Comparison of ENCODE assay signal across 1 cellular context in the genomic region with DNA sequence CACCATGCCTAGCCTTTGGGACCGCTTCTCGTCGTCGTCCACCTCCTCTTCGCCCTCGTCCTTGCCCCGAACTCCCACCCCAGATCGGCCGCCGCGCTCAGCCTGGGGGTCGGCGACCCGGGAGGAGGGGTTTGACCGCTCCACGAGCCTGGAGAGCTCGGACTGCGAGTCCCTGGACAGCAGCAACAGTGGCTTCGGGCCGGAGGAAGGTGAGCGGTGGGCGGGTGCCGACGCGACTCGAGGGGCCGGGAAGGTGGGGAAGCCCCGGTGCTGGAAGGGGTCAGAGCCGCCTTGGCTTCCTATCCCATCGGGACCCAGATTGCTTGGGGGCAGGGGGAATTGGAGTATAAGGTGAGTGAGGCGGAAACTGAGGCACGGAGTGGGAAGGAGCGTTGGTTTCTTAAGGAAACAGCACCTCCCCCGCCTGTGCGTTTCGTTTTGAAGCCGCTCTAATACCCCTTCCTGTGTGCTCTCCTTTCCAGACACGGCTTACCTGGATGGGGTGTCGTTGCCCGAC.
TF ChIP-seq lines count a peak whose summit lies in the region.

No MANE protein-coding gene starts in this region.

TF ChIP-seq in GM23338, 12 proteins besides CTCF, POLR2A, EP300 and RAD21:
- TF ChIP-seq POLR2AphosphoS5 (IDR thresholded peaks at IDR 0.05; ENCODE audit: low read depth) (no peak), EZH2phosphoT487 (IDR thresholded peaks at IDR 0.05; ENCODE audit: unreplicated experiment) (no peak), ETS1 (IDR thresholded peaks at IDR 0.05) (no peak), ZNF462 (CRISPR knock-in tag; IDR thresholded peaks at IDR 0.05) (no peak), JUNB (IDR thresholded peaks at IDR 0.05; ENCODE audit: unreplicated experiment) (no peak), CREB1 (CRISPR knock-in tag; IDR thresholded peaks at IDR 0.05; ENCODE audit: low read depth) (no peak), NANOG (IDR thresholded peaks at IDR 0.05; ENCODE audit: borderline replicate concordance) (no peak), ZNF114 (CRISPR knock-in tag; IDR thresholded peaks at IDR 0.05) (no peak), STAT1 (IDR thresholded peaks at IDR 0.05; ENCODE audit: unreplicated experiment) (no peak), ZNF331 (CRISPR knock-in tag; IDR thresholded peaks at IDR 0.05; ENCODE audit: low read depth) (no peak), EZH2 (IDR thresholded peaks at IDR 0.05; ENCODE audit: low read depth, unreplicated experiment) (no peak)
- TF ChIP-seq, protein P1, sequence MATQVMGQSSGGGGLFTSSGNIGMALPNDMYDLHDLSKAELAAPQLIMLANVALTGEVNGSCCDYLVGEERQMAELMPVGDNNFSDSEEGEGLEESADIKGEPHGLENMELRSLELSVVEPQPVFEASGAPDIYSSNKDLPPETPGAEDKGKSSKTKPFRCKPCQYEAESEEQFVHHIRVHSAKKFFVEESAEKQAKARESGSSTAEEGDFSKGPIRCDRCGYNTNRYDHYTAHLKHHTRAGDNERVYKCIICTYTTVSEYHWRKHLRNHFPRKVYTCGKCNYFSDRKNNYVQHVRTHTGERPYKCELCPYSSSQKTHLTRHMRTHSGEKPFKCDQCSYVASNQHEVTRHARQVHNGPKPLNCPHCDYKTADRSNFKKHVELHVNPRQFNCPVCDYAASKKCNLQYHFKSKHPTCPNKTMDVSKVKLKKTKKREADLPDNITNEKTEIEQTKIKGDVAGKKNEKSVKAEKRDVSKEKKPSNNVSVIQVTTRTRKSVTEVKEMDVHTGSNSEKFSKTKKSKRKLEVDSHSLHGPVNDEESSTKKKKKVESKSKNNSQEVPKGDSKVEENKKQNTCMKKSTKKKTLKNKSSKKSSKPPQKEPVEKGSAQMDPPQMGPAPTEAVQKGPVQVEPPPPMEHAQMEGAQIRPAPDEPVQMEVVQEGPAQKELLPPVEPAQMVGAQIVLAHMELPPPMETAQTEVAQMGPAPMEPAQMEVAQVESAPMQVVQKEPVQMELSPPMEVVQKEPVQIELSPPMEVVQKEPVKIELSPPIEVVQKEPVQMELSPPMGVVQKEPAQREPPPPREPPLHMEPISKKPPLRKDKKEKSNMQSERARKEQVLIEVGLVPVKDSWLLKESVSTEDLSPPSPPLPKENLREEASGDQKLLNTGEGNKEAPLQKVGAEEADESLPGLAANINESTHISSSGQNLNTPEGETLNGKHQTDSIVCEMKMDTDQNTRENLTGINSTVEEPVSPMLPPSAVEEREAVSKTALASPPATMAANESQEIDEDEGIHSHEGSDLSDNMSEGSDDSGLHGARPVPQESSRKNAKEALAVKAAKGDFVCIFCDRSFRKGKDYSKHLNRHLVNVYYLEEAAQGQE (IDR thresholded peaks at IDR 0.05; ENCODE audit: unreplicated experiment): no peak
